ENCODE assay signal across 9 cellular contexts in genomic region chr16:19696961-19697360, GRCh38. TPM values are rescaled to one million over a fixed set of nuclear protein-coding genes. Genes with fewer than 3 reads are reported as not detected.
DNase-seq lines count a peak whose midpoint lies in the region; ATAC-seq, FAIRE-seq and TF ChIP-seq lines count a peak whose summit lies in the region.
"Had no signal": no experiment of that assay in that cellular context is flagged by ENCODE, and none has a peak within 500 bp of the region (broad histone marks: within the 10 kb centered on the region; RNA-seq: fewer than 3 reads in every experiment).

No MANE protein-coding gene starts in this region.

- intact Hi-C loops in colonic mucosa (cut with DNase I) = no loop called here
- intact Hi-C loops in pancreas (cut with DNase I) = no loop called here
- intact Hi-C loops in lower leg skin (cut with DNase I; ENCODE audit: low total_unique reads) = no loop called here

- H3K9ac ChIP-seq in colonic mucosa (ENCODE audit: low read depth in 2 of 2, low read length in 2 of 2) (peak overlapping the region in 1 of 2 donors; percentile 62), trophoblast cell (ENCODE audit: low read length) (no peak overlapping the region)

- no peaks in the 10 kb centered on the region for H3K79me1 ChIP-seq in trophoblast cell (ENCODE audit: low read length)

- TF ChIP-seq CTCF in colonic mucosa (IDR thresholded peaks at IDR 0.05) (no peak), pancreas (IDR thresholded peaks at IDR 0.05) (no peak), lower leg skin (IDR thresholded peaks at IDR 0.05) (no peak)

- no peaks in the 10 kb centered on the region for H3K27me3 Mint-ChIP-seq in CD8-positive, alpha-beta memory T cell
- H3K27me3 Mint-ChIP-seq: activated naive CD8-positive, alpha-beta T cell treated with anti-CD3 and anti-CD28 coated beads, Interleukin-2, amount 10 ng/mL, durations not matched to agents 7 days and 5 days had no signal

- DNase-seq in CD8-positive, alpha-beta memory T cell = peak in 1 of 5 donors; percentile 12
- DNase-seq in NCI-H2081 (lab: John Stamatoyannopoulos, UW) (peak; percentile 82 to 89), colonic mucosa (no peak), pancreas (peak in 1 of 6 donors; percentile 31), lower leg skin (ENCODE audit: low spot score in 2 of 2) (no peak), NCI-H524 treated with DMSO at 0.1 percent for 48 hours (lab: John Stamatoyannopoulos, UW) (no peak), trophoblast cell (no peak)

- H3K4me3 ChIP-seq in CD8-positive, alpha-beta memory T cell (ENCODE audit: low read length) = peak overlapping the region; percentile 44
- H3K4me3 ChIP-seq in colonic mucosa (no peak overlapping the region), pancreas (no peak overlapping the region), lower leg skin (ENCODE audit: low read depth, poor library complexity, severe bottlenecking) (no peak overlapping the region), trophoblast cell (ENCODE audit: low read depth, low read length) (no peak overlapping the region)

- H3K79me2 ChIP-seq in trophoblast cell (ENCODE audit: control insufficient read depth, insufficient read depth, low read length, poor library complexity) = no peaks in the 10 kb centered on the region

- peak overlapping the region in 6 of 7 donors; percentile 51 to 87 (median 67) for H3K4me3 Mint-ChIP-seq in CD8-positive, alpha-beta memory T cell

- no peak overlapping the region for H2BK120ac ChIP-seq in trophoblast cell (ENCODE audit: insufficient read depth, low read length, poor library complexity)

- H4K8ac ChIP-seq in trophoblast cell (ENCODE audit: low read depth, low read length) = no peak overlapping the region

- no peak overlapping the region for H3K4ac ChIP-seq in trophoblast cell (ENCODE audit: low read depth, low read length)

- H3K14ac ChIP-seq in trophoblast cell (ENCODE audit: low read length) = no peak overlapping the region

- no peaks in the 10 kb centered on the region for H3K27me3 ChIP-seq in CD8-positive, alpha-beta memory T cell (ENCODE audit: insufficient read depth, low read length, poor library complexity, severe bottlenecking)
- no peaks in the 10 kb centered on the region for H3K27me3 ChIP-seq in colonic mucosa
- no peaks in the 10 kb centered on the region for H3K27me3 ChIP-seq in pancreas
- H3K27me3 ChIP-seq in trophoblast cell (ENCODE audit: insufficient read depth, low read length) = no peaks in the 10 kb centered on the region

- no peak overlapping the region for H2BK5ac ChIP-seq in trophoblast cell (ENCODE audit: low read depth, low read length, poor library complexity)

- no peak for FAIRE-seq in pancreas (lab: Jason Lieb, UNC)

- ATAC-seq in pancreas (peak in 2 of 4 donors; percentile 2 to 3), GM21526 (IDR thresholded peaks at IDR 0.05; ENCODE audit: low FRiP score, unreplicated experiment) (no peak)

- no peak overlapping the region for H3K4me2 ChIP-seq in trophoblast cell (ENCODE audit: low read length)

- H3K4me1 ChIP-seq in CD8-positive, alpha-beta memory T cell (ENCODE audit: insufficient read depth, low read length) = peaks cover 47% of the 10 kb centered on the region
- H3K4me1 ChIP-seq in colonic mucosa = peaks cover 30% of the 10 kb centered on the region
- H3K4me1 ChIP-seq in pancreas = peaks cover 18 to 45% (median 21%) of the 10 kb centered on the region in 3 donors
- H3K4me1 ChIP-seq in trophoblast cell (ENCODE audit: control insufficient read depth in 1 of 2, insufficient read depth in 2 of 2, low read length in 2 of 2) = no peaks in the 10 kb centered on the region

- no peak overlapping the region for H3K18ac ChIP-seq in trophoblast cell (ENCODE audit: low read length)

- H3K36me3 ChIP-seq in CD8-positive, alpha-beta memory T cell (ENCODE audit: insufficient read depth, low read length) = peaks cover 4% of the 10 kb centered on the region
- no peaks in the 10 kb centered on the region for H3K36me3 ChIP-seq in colonic mucosa
- H3K36me3 ChIP-seq in pancreas = peaks cover 0 to 2% (median 0%) of the 10 kb centered on the region in 3 donors
- peaks cover 22 to 25% of the 10 kb centered on the region in 2 experiments for H3K36me3 ChIP-seq in trophoblast cell (ENCODE audit: control insufficient read depth in 1 of 2, insufficient read depth in 2 of 2, low read length in 2 of 2)

- peak overlapping the region; percentile 78 to 95 (median 85) for H3K27ac Mint-ChIP-seq in CD8-positive, alpha-beta memory T cell
- H3K27ac Mint-ChIP-seq: activated naive CD8-positive, alpha-beta T cell treated with anti-CD3 and anti-CD28 coated beads, Interleukin-2, amount 10 ng/mL, durations not matched to agents 7 days and 5 days had no signal

- peaks cover 40 to 50% (median 46%) of the 10 kb centered on the region in 3 donors for H3K4me1 Mint-ChIP-seq in CD8-positive, alpha-beta memory T cell

- H3K36me3 Mint-ChIP-seq in CD8-positive, alpha-beta memory T cell = peaks cover 4 to 49% (median 5%) of the 10 kb centered on the region in 3 donors

- no peak overlapping the region for H2BK12ac ChIP-seq in trophoblast cell (ENCODE audit: low read length)

- no peak for TF ChIP-seq POLR2A in lower leg skin (IDR thresholded peaks at IDR 0.05)

- no peak overlapping the region for H2AK5ac ChIP-seq in trophoblast cell (ENCODE audit: low read length)

- no peaks in the 10 kb centered on the region for H3K9me3 Mint-ChIP-seq in CD8-positive, alpha-beta memory T cell
- H3K9me3 Mint-ChIP-seq: activated naive CD8-positive, alpha-beta T cell treated with anti-CD3 and anti-CD28 coated beads, Interleukin-2, amount 10 ng/mL, durations not matched to agents 7 days and 5 days had no signal

- CTCF ChIA-PET in CD8-positive, alpha-beta memory T cell (lab: Charles Lee) = interaction anchor here (0.9 to 1.8 kb wide), 4 partner anchors 18 to 190 kb away, joined by 3 to 7 read pairs (median 4); partner anchors contain the start of gene GPRC5B

- H2AFZ ChIP-seq in trophoblast cell (ENCODE audit: insufficient read depth, low read length, poor library complexity) = no peak overlapping the region

- 92 to 94% methylated on average over 15 of the region's 15 CpGs for WGBS in pancreas, 2 donors
- 40 to 55% methylated on average over 15 of the region's 15 CpGs for WGBS in lower leg skin, 2 donors
- WGBS in trophoblast cell (ENCODE audit: extremely low coverage, insufficient coverage, insufficient read length) = no CpG with 5 or more reads among the region's 15 CpGs

- no peak overlapping the region for H3K27ac ChIP-seq in CD8-positive, alpha-beta memory T cell (ENCODE audit: low read depth, low read length)
- H3K27ac ChIP-seq in colonic mucosa (peak overlapping the region; percentile 76), pancreas (peak overlapping the region in 3 of 4 donors; percentile 44 to 84 (median 80)), trophoblast cell (ENCODE audit: low read depth, low read length) (no peak overlapping the region)

- H4K12ac ChIP-seq in trophoblast cell (ENCODE audit: low read depth, low read length) = no peak overlapping the region

- no peaks in the 10 kb centered on the region for H3K9me3 ChIP-seq in CD8-positive, alpha-beta memory T cell (ENCODE audit: low read length)
- no peaks in the 10 kb centered on the region for H3K9me3 ChIP-seq in colonic mucosa
- H3K9me3 ChIP-seq in pancreas = no peaks in the 10 kb centered on the region
- H3K9me3 ChIP-seq in trophoblast cell (ENCODE audit: insufficient read depth, low read depth, low read length) = peaks cover 1% of the 10 kb centered on the region

- H3K23ac ChIP-seq in trophoblast cell (ENCODE audit: low read length) = no peak overlapping the region

- POLR2A ChIA-PET in CD8-positive, alpha-beta memory T cell (lab: Charles Lee) = interaction anchor here (0.8 to 1.5 kb wide), 3 partner anchors 13 to 142 kb away, joined by 3 to 5 read pairs (median 4); partner anchors contain the start of genes IQCK, KNOP1 and VPS35L

- H4K91ac ChIP-seq in trophoblast cell (ENCODE audit: low read depth, low read length) = no peak overlapping the region

RNA-seq across cellular contexts. Expression of gene KNOP1, which starts 21.1 kb away (rescaled TPM):
- 10 to 100 TPM; 30.7 to 32.3 TPM for total RNA-seq in CD8-positive, alpha-beta memory T cell
- 11.0 TPM for polyA plus RNA-seq in CD8-positive, alpha-beta memory T cell
- 10 to 100 TPM; 14.2 to 28.0 TPM for total RNA-seq in colonic mucosa
- 10 to 100 TPM in 2 of 6 donors, 1 to 10 TPM in 4; 4.4 to 13.9 (median 7.4) TPM for total RNA-seq in pancreas
- 10 to 100 TPM in 1 of 2 donors, 1 to 10 TPM in 1; 8.7 to 12.5 TPM for polyA plus RNA-seq in pancreas
- total RNA-seq in lower leg skin = 10 to 100 TPM; 12.1 to 22.7 (median 15.0) TPM
- 39.6 and 42.3 TPM in 2 replicates for polyA plus RNA-seq in trophoblast cell (2013)

RNA-seq across cellular contexts. Expression of gene IQCK, which starts 21.1 kb away (rescaled TPM):
- total RNA-seq in CD8-positive, alpha-beta memory T cell = 1 to 10 TPM; 2.6 to 3.8 TPM
- 1.9 TPM for polyA plus RNA-seq in CD8-positive, alpha-beta memory T cell
- total RNA-seq in colonic mucosa (10 to 100 TPM; 13.1 to 13.2 TPM), pancreas (10 to 100 TPM in 4 of 6 donors, 1 to 10 TPM in 2; 6.7 to 15.5 (median 10.4) TPM), lower leg skin (10 to 100 TPM in 2 of 4 donors, 1 to 10 TPM in 2; 6.9 to 20.7 (median 10.9) TPM)
- 10 to 100 TPM; 15.1 TPM for polyA plus RNA-seq in pancreas
- 4.5 and 6.0 TPM in 2 replicates for polyA plus RNA-seq in trophoblast cell (2013)

Comparison
In these comparisons a context has a peak if more than half of its experiments do, and no peak if none do; other contexts are left out.
1. DNase-seq: peak in NCI-H2081 (2 of 2); none in colonic mucosa (single experiment), lower leg skin (0 of 2), NCI-H524 treated with DMSO at 0.1 percent for 48 hours (single experiment) and trophoblast cell (0 of 2).
2. H3K27ac ChIP-seq: peak in colonic mucosa (single experiment) and pancreas (3 of 4); none in CD8-positive, alpha-beta memory T cell (single experiment) and trophoblast cell (single experiment).